ENCODE assay signal across 8 cellular contexts in genomic region chr5:84274585-84275468, GRCh38.
DNase-seq lines count a peak whose midpoint lies in the region; ATAC-seq and TF ChIP-seq lines count a peak whose summit lies in the region.

No MANE protein-coding gene starts in this region.

- no peak for TF ChIP-seq EP300 in ovary (IDR thresholded peaks at IDR 0.05)

- intact Hi-C loops in ovary (cut with DNase I), result no loop called here

- in situ Hi-C loops in ACHN (cut with HindIII; ENCODE audit: low pct_ligation_motif_present, low pct_unique_long_range_greater_than_20kb, low sequenced_read_pairs), result no loop called here

- DNase-seq in ACHN (peak; percentile 44), MV-4-11 (lab: John Stamatoyannopoulos, UW) (peak; percentile 17), chondrocyte (ENCODE audit: low spot score) (no peak), nephron progenitor cell (peak; percentile 47), COLO829 (ENCODE audit: low spot score) (no peak), ovary (no peak)

- H3K27ac Mint-ChIP-seq in chondrocyte (ENCODE audit: unreplicated experiment) (peak overlapping the region; percentile 82), nephron progenitor cell (no peak overlapping the region)

- ATAC-seq in HG02840 (IDR thresholded peaks at IDR 0.05; ENCODE audit: low FRiP score, unreplicated experiment), result no peak

- H3K36me3 Mint-ChIP-seq in chondrocyte (ENCODE audit: low read depth), result no peaks in the 10 kb centered on the region
- H3K36me3 Mint-ChIP-seq in nephron progenitor cell (ENCODE audit: low read depth), result no peaks in the 10 kb centered on the region

- H3K4me1 Mint-ChIP-seq in chondrocyte (ENCODE audit: low read depth), result peaks cover 73% of the 10 kb centered on the region
- H3K4me1 Mint-ChIP-seq in nephron progenitor cell, result peaks cover 24% of the 10 kb centered on the region

- 89 to 94% (median 94%) methylated on average over 3 of the region's 3 CpGs for WGBS in ovary, 3 donors

- no peak overlapping the region for H3K4me3 ChIP-seq in ovary

- TF ChIP-seq CTCF in GM12873 (IDR thresholded peaks at IDR 0.05; ENCODE audit: insufficient read depth, low read depth, low read length, missing control alignments) (peak; percentile 61), chondrocyte (IDR thresholded peaks at IDR 0.05) (peak; percentile 80), nephron progenitor cell (IDR thresholded peaks at IDR 0.05) (peak; percentile 65), ovary (IDR thresholded peaks at IDR 0.05) (no peak)

- H3K27ac ChIP-seq in ovary, result no peak overlapping the region

- no peaks in the 10 kb centered on the region for H3K9me3 ChIP-seq in ovary

- H3K27me3 ChIP-seq in ovary, result no peaks in the 10 kb centered on the region

- no peak for TF ChIP-seq POLR2A in ovary (IDR thresholded peaks at IDR 0.05)

- H3K27me3 Mint-ChIP-seq in chondrocyte (ENCODE audit: low read depth), result no peaks in the 10 kb centered on the region
- H3K27me3 Mint-ChIP-seq in nephron progenitor cell (ENCODE audit: low read depth, poor library complexity), result no peaks in the 10 kb centered on the region

- no peaks in the 10 kb centered on the region for H3K36me3 ChIP-seq in ovary

- H3K4me1 ChIP-seq in ovary (ENCODE audit: insufficient read depth), result no peaks in the 10 kb centered on the region

- H3K9me3 Mint-ChIP-seq in chondrocyte (ENCODE audit: low read depth) (no peaks in the 10 kb centered on the region), nephron progenitor cell (no peaks in the 10 kb centered on the region)

- H3K4me3 Mint-ChIP-seq in chondrocyte (ENCODE audit: unreplicated experiment), result no peak overlapping the region
- no peak overlapping the region for H3K4me3 Mint-ChIP-seq in nephron progenitor cell

Comparison
In these comparisons a context has a peak if more than half of its experiments do, and no peak if none do; other contexts are left out.
1. DNase-seq: peak in ACHN (single experiment), MV-4-11 (single experiment) and nephron progenitor cell (single experiment); none in chondrocyte (single experiment), COLO829 (single experiment) and ovary (0 of 5).
2. CTCF ChIP-seq: peak in GM12873 (single experiment), chondrocyte (single experiment) and nephron progenitor cell (single experiment); none in ovary (0 of 3).